31 cellular contexts compared by ENCODE assay signal in the genomic region with DNA sequence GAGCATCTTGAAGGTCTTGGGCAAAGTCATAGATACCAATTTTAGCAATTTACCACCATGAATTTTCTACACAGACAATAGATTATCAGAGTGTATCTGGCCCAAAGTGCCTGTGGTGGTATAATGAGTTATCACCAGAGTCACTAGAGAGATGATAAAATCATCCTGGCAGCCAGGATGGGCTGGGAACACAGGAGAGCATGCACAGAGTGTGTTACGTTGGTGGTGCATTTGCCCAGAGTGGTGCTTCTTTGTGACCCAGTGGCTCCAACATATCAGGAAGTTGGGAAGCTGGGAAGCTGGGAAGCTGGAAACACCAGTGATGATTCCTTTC.
"Had no signal": no experiment of that assay in that cellular context is flagged by ENCODE, and none has a peak within 500 bp of the region (broad histone marks: within the 10 kb centered on the region; RNA-seq: fewer than 3 reads in every experiment).

No MANE protein-coding gene starts in this region.

- H3K36me3 ChIP-seq: WERI-Rb-1 had no signal

- DNase-seq: activated B cell treated with CpG ODN at 0.5 μM for 24 hours; activated CD4-positive, alpha-beta memory T cell treated with anti-CD3 and anti-CD28 coated beads for 36 hours; activated CD4-positive, alpha-beta memory T cell treated with anti-CD3 and anti-CD28 coated beads, Interleukin-2, amount 10 ng/mL, durations not matched to agents 7 days and 5 days; activated CD4-positive, alpha-beta T cell treated with anti-CD3 and anti-CD28 coated beads for 1 hour; activated CD4-positive, alpha-beta T cell treated with anti-CD3 and anti-CD28 coated beads for 36 hours; activated CD4-positive, alpha-beta T cell treated with anti-CD3 and anti-CD28 coated beads for 4 hours; activated CD4-positive, alpha-beta T cell treated with anti-CD3 and anti-CD28 coated beads for 48 hours; activated CD4-positive, alpha-beta T cell treated with anti-CD3 and anti-CD28 coated beads, Interleukin-2, amount 10 ng/mL, durations not matched to agents 24 days and 14 days; activated CD4-positive, alpha-beta T cell treated with anti-CD3 and anti-CD28 coated beads, Interleukin-2, amount 10 ng/mL, durations not matched to agents 7 days and 5 days; activated CD4-positive, alpha-beta T cell treated with anti-CD3 and anti-CD28 coated beads, Interleukin-2, amount 50 U/mL, for 1 hour; activated CD4-positive, alpha-beta T cell treated with anti-CD3 and anti-CD28 coated beads, Interleukin-2, amount 50 U/mL, for 4 hours; activated CD4-positive, alpha-beta T cell treated with anti-CD3 and anti-CD28 coated beads, Interleukin-2, amount 50 U/mL, for 48 hours; activated CD4-positive, CD25-positive, alpha-beta regulatory T cell; activated CD4-positive, CD25-positive, alpha-beta regulatory T cell treated with anti-CD3 and anti-CD28 coated beads, Interleukin-2, amount 50 U/mL, for 72 hours; activated CD8-positive, alpha-beta memory T cell treated with anti-CD3 and anti-CD28 coated beads for 24 hours; activated CD8-positive, alpha-beta memory T cell treated with anti-CD3 and anti-CD28 coated beads, Interleukin-2, amount 10 ng/mL, durations not matched to agents 7 days and 5 days; activated CD8-positive, alpha-beta memory T cell treated with anti-CD3 and anti-CD28 coated beads, Interleukin-2, amount 50 U/mL, for 4 hours; activated CD8-positive, alpha-beta memory T cell treated with anti-CD3 and anti-CD28 coated beads, Interleukin-2, amount 50 U/mL, for 48 hours; activated CD8-positive, alpha-beta T cell treated with anti-CD3 and anti-CD28 coated beads for 36 hours; activated CD8-positive, alpha-beta T cell treated with anti-CD3 and anti-CD28 coated beads, Interleukin-2, amount 10 ng/mL, durations not matched to agents 7 days and 5 days; activated T-cell treated with anti-CD3 and anti-CD28 coated beads for 4 hours; activated T-cell treated with anti-CD3 and anti-CD28 coated beads, Interleukin-2, amount 50 U/mL, for 1 hour; activated T-cell treated with anti-CD3 and anti-CD28 coated beads, Interleukin-2, amount 50 U/mL, for 24 hours; T-helper 17 cell; T-helper 2 cell; T-helper 9 cell; T1000; WERI-Rb-1 had no signal

- H3K27ac ChIP-seq: VCaP, WERI-Rb-1 had no signal

- ATAC-seq: activated CD4-positive, alpha-beta T cell treated with anti-CD3 and anti-CD28 coated beads for 36 hours; activated CD4-positive, CD25-positive, alpha-beta regulatory T cell treated with anti-CD3 and anti-CD28 coated beads, Interleukin-2, amount 50 U/mL, for 24 hours; activated CD8-positive, alpha-beta memory T cell treated with anti-CD3 and anti-CD28 coated beads, Interleukin-2, amount 10 ng/mL, durations not matched to agents 7 days and 5 days; activated CD8-positive, alpha-beta T cell treated with anti-CD3 and anti-CD28 coated beads for 36 hours; activated CD8-positive, alpha-beta T cell treated with anti-CD3 and anti-CD28 coated beads, Interleukin-2, amount 10 ng/mL, durations not matched to agents 7 days and 5 days; T-helper 17 cell; WTC11 had no signal
